ENCODE assay signal across 12 cellular contexts in the genomic region with DNA sequence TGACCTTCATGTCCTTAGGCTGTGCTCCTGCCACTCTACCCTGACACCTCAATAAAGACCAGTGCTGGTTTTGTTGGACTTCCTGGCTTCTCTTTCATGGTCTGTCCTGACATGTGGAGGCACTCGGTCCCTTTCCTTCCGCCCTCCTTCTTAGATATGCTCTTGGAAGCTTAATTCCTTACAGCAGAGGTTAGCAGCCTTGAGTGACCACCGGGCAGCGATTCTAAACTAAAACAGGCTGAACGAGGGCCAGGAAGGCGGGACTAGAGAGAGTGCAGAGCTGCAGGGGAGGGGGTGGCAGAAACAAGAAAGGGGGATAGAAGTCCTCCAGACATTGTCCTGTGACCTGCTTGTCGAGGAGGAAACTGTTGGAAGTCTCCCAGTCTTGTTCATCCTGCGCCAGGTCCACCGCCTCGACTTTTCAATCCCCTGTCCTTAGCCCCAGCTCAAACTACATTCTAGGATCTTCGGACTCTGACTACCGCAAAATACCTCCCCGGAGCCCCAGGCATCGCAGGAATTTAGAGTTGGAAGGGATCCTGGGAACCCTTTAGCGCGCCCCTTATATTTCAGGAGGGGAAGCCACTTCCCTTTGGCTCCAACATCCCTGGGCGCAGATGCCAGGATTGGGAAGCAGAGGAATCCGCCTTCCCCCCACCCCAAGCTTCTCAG. TPM values are rescaled to one million over a fixed set of nuclear protein-coding genes. Genes with fewer than 3 reads are reported as not detected.
DNase-seq lines count a peak whose midpoint lies in the region; ATAC-seq and TF ChIP-seq lines count a peak whose summit lies in the region.
"Had no signal": no experiment of that assay in that cellular context is flagged by ENCODE, and none has a peak within 500 bp of the region (broad histone marks: within the 10 kb centered on the region; RNA-seq: fewer than 3 reads in every experiment).

No MANE protein-coding gene starts in this region.

- H3K27me3 Mint-ChIP-seq in naive thymus-derived CD8-positive, alpha-beta T cell = peaks cover 8 to 29% (median 16%) of the 10 kb centered on the region in 5 donors

- H3K36me3 Mint-ChIP-seq in naive thymus-derived CD8-positive, alpha-beta T cell = no peaks in the 10 kb centered on the region

- H3K27ac Mint-ChIP-seq in naive thymus-derived CD8-positive, alpha-beta T cell = peak overlapping the region in 2 of 10 donors; percentile 56 to 60

- TF ChIP-seq CTCF in cardiac muscle cell (IDR thresholded peaks at IDR 0.05; ENCODE audit: low read depth, low read length) (no peak), uterus (IDR thresholded peaks at IDR 0.05) (no peak)

- no peak for TF ChIP-seq POLR2A in uterus (IDR thresholded peaks at IDR 0.05)

- POLR2A ChIA-PET in naive thymus-derived CD8-positive, alpha-beta T cell (lab: Charles Lee) = no interaction called here

- H3K36me3 ChIP-seq in cardiac muscle cell (no peaks in the 10 kb centered on the region), duodenal mucosa (ENCODE audit: control insufficient read depth in 1 of 2, insufficient read depth in 2 of 2, low read length in 2 of 2) (no peaks in the 10 kb centered on the region), uterus (no peaks in the 10 kb centered on the region)

- peaks cover 43% of the 10 kb centered on the region for H3K27me3 ChIP-seq in cardiac muscle cell
- peaks cover 27 to 34% of the 10 kb centered on the region in 2 donors for H3K27me3 ChIP-seq in duodenal mucosa (ENCODE audit: control insufficient read depth in 1 of 2, insufficient read depth in 2 of 2, low read length in 2 of 2)
- no peaks in the 10 kb centered on the region for H3K27me3 ChIP-seq in uterus

- peak overlapping the region; percentile 29 for H3K4me3 ChIP-seq in cardiac muscle cell
- peak overlapping the region; percentile 16 to 32 for H3K4me3 ChIP-seq in duodenal mucosa (ENCODE audit: low read depth in 1 of 2, low read length in 2 of 2)
- peak overlapping the region; percentile 23 to 45 for H3K4me3 ChIP-seq in uterus

- peak overlapping the region; percentile 24 to 78 (median 48) for H3K4me3 Mint-ChIP-seq in naive thymus-derived CD8-positive, alpha-beta T cell

- peak; percentile 6 to 73 for DNase-seq in cardiac muscle cell (ENCODE audit: low read depth in 1 of 2, low spot score in 1 of 2)
- no peak for DNase-seq in Right ventricle myocardium inferior (ENCODE audit: missing footprints)
- no peak for DNase-seq in naive thymus-derived CD8-positive, alpha-beta T cell
- peak; percentile 30 to 35 for DNase-seq in uterus
- DNase-seq in NCI-H2171 treated with DMSO at 0.1 percent for 48 hours (lab: John Stamatoyannopoulos, UW) = no peak
- DNase-seq in NK-92 (lab: John Stamatoyannopoulos, UW; ENCODE audit: unreplicated experiment) = no peak
- DNase-seq: effector CD4-positive, alpha-beta T cell; NCI-H2081; T-helper 9 cell had no signal

- intact Hi-C loops in Right ventricle myocardium inferior (cut with DNase I) = no loop called here
- intact Hi-C loops in uterus (cut with DNase I; ENCODE audit: low total_unique reads) = no loop called here

- no peak overlapping the region for H3K9ac ChIP-seq in duodenal mucosa (ENCODE audit: low read depth in 1 of 2, low read length in 2 of 2)

- H3K9me3 ChIP-seq in cardiac muscle cell (ENCODE audit: low read depth) (no peaks in the 10 kb centered on the region), duodenal mucosa (ENCODE audit: control insufficient read depth in 1 of 2, low read length in 2 of 2) (no peaks in the 10 kb centered on the region), uterus (no peaks in the 10 kb centered on the region)

- H3K9me3 Mint-ChIP-seq in naive thymus-derived CD8-positive, alpha-beta T cell = no peaks in the 10 kb centered on the region

- peaks cover 2 to 19% (median 10%) of the 10 kb centered on the region in 4 donors for H3K4me1 Mint-ChIP-seq in naive thymus-derived CD8-positive, alpha-beta T cell

- ATAC-seq in Right ventricle myocardium inferior (no peak), GM21381 (IDR thresholded peaks at IDR 0.05; ENCODE audit: unreplicated experiment) (no peak)
- ATAC-seq in naive thymus-derived CD8-positive, alpha-beta T cell = no peak

- H3K27ac ChIP-seq in cardiac muscle cell = no peak overlapping the region
- H3K27ac ChIP-seq in duodenal mucosa (ENCODE audit: low read depth, low read length) = no peak overlapping the region
- H3K27ac ChIP-seq in uterus = peak overlapping the region; percentile 23 to 79

- H3K4me1 ChIP-seq in cardiac muscle cell (ENCODE audit: low read depth) (no peaks in the 10 kb centered on the region), duodenal mucosa (ENCODE audit: control insufficient read depth in 1 of 2, insufficient read depth in 2 of 2, low read length in 2 of 2) (peaks cover 0 to 5% of the 10 kb centered on the region in 2 donors), uterus (peaks cover 0 to 6% of the 10 kb centered on the region in 2 donors)

RNA-seq across cellular contexts. Expression of a gene that starts 1.2 kb away (rescaled TPM):
- total RNA-seq in cardiac muscle cell (not detected in 2 replicates), Right ventricle myocardium inferior (not detected), uterus (1 to 10 TPM in 1 of 4 donors, not detected in 3; 5.6 TPM)
- not detected in 2 replicates for polyA plus RNA-seq in cardiac muscle cell
- total RNA-seq in naive thymus-derived CD8-positive, alpha-beta T cell = not detected
- polyA plus RNA-seq in naive thymus-derived CD8-positive, alpha-beta T cell = not detected
- total RNA-seq: pulmonary artery endothelial cell had no signal

RNA-seq across cellular contexts. Expression of a gene that starts 20.7 kb away (rescaled TPM):
- total RNA-seq in cardiac muscle cell (112 and 113 TPM in 2 replicates), Right ventricle myocardium inferior (19.9 TPM), uterus (10 to 100 TPM; 19.2 to 93.5 (median 82.9) TPM)
- 54.0 and 58.5 TPM in 2 replicates for polyA plus RNA-seq in cardiac muscle cell
- 100 to 1,000 TPM; 108 to 110 TPM for total RNA-seq in naive thymus-derived CD8-positive, alpha-beta T cell
- 10 to 100 TPM; 15.3 to 28.6 (median 22.3) TPM for polyA plus RNA-seq in naive thymus-derived CD8-positive, alpha-beta T cell

RNA-seq across cellular contexts. Expression of a gene that starts 45.9 kb away (rescaled TPM):
- total RNA-seq in cardiac muscle cell (0.36 TPM in 1 of 2 replicates, not detected in the other), Right ventricle myocardium inferior (not detected), uterus (1 to 10 TPM in 1 of 4 donors, under 1 TPM in 1, not detected in 2; 0.83 to 2.4 TPM)
- 3.4 and 4.9 TPM in 2 replicates for polyA plus RNA-seq in cardiac muscle cell
- total RNA-seq in naive thymus-derived CD8-positive, alpha-beta T cell = 1 to 10 TPM; 3.5 to 4.7 TPM
- 1 to 10 TPM; 2.3 to 2.5 (median 2.5) TPM for polyA plus RNA-seq in naive thymus-derived CD8-positive, alpha-beta T cell
- total RNA-seq: pulmonary artery endothelial cell had no signal

RNA-seq across cellular contexts. Expression of a gene that starts 56.9 kb away (rescaled TPM):
- total RNA-seq in cardiac muscle cell = 39.1 and 42.4 TPM in 2 replicates
- polyA plus RNA-seq in cardiac muscle cell = 54.0 and 55.8 TPM in 2 replicates
- 19.9 TPM for total RNA-seq in Right ventricle myocardium inferior
- under 1 TPM; 0.58 to 0.68 TPM for total RNA-seq in naive thymus-derived CD8-positive, alpha-beta T cell
- polyA plus RNA-seq in naive thymus-derived CD8-positive, alpha-beta T cell = under 1 TPM; 0.08 to 0.22 (median 0.20) TPM
- total RNA-seq in uterus = 100 to 1,000 TPM in 2 of 4 donors, 10 to 100 TPM in 2; 61.1 to 336 (median 107) TPM

Comparison
In these comparisons a context has a peak if more than half of its experiments do, and no peak if none do; other contexts are left out.
1. DNase-seq: peak in cardiac muscle cell (2 of 2) and uterus (2 of 2); none in Right ventricle myocardium inferior (single experiment), naive thymus-derived CD8-positive, alpha-beta T cell (0 of 10), NCI-H2171 treated with DMSO at 0.1 percent for 48 hours (single experiment) and NK-92 (single experiment).
2. H3K27ac ChIP-seq: peak in uterus (2 of 2); none in cardiac muscle cell (single experiment) and duodenal mucosa (single experiment).
3. Peak in every context shown above with its lines, with median percentiles within 50 percentile points of each other: H3K4me3 ChIP-seq.